2 cellular contexts compared by ENCODE assay signal in genomic region chr1:226349081-226349480, GRCh38.
TF ChIP-seq lines count a peak whose summit lies in the region.

No MANE protein-coding gene starts in this region.

TF ChIP-seq in HepG2, 621 proteins besides CTCF, POLR2A, EP300 and RAD21:
- TF ChIP-seq ARNT2 (CRISPR knock-in tag; IDR thresholded peaks at IDR 0.05; ENCODE audit: low read depth), result no peak
- no peak for TF ChIP-seq SIN3B (IDR thresholded peaks at IDR 0.05; ENCODE audit: low read length)
- no peak for TF ChIP-seq ETV6 (CRISPR knock-in tag; conservative IDR thresholded peaks at IDR 0.05)
- TF ChIP-seq CHD2 (IDR thresholded peaks at IDR 0.05; ENCODE audit: low read depth, low read length), result no peak
- no peak for TF ChIP-seq GPN1 (CRISPR knock-in tag; IDR thresholded peaks at IDR 0.05; ENCODE audit: borderline replicate concordance)
- no peak for TF ChIP-seq SKIL (CRISPR knock-in tag; IDR thresholded peaks at IDR 0.05; ENCODE audit: borderline replicate concordance)
- no peak for TF ChIP-seq HES4 (CRISPR knock-in tag; IDR thresholded peaks at IDR 0.05; ENCODE audit: borderline replicate concordance)
- TF ChIP-seq HOXA9 (CRISPR knock-in tag; IDR thresholded peaks at IDR 0.05; ENCODE audit: borderline replicate concordance), result no peak
- no peak for TF ChIP-seq E2F1 (CRISPR knock-in tag; IDR thresholded peaks at IDR 0.05)
- TF ChIP-seq ZNF770 (CRISPR knock-in tag; IDR thresholded peaks at IDR 0.05), result no peak
TF ChIP-seq in HepG2: peak in this region for 0.

TF ChIP-seq in HEK293T, 16 proteins besides CTCF, POLR2A, EP300 and RAD21:
- TF ChIP-seq ZNF384 (IDR thresholded peaks at IDR 0.05) (no peak), FOXK2 (IDR thresholded peaks at IDR 0.05) (no peak), NFRKB (IDR thresholded peaks at IDR 0.05) (no peak), FOXA1 (IDR thresholded peaks at IDR 0.05) (no peak), HDGF (IDR thresholded peaks at IDR 0.05; ENCODE audit: borderline replicate concordance) (no peak), FOXM1 (IDR thresholded peaks at IDR 0.05; ENCODE audit: borderline replicate concordance) (no peak), ELF4 (IDR thresholded peaks at IDR 0.05) (no peak), ARNT (IDR thresholded peaks at IDR 0.05) (no peak), CTBP1 (IDR thresholded peaks at IDR 0.05; ENCODE audit: borderline replicate concordance) (no peak), SP1 (IDR thresholded peaks at IDR 0.05) (no peak), LEF1 (IDR thresholded peaks at IDR 0.05; ENCODE audit: borderline replicate concordance) (no peak), TARDBP (IDR thresholded peaks at IDR 0.05) (no peak), L3MBTL2 (conservative IDR thresholded peaks at IDR 0.05) (no peak), BHLHE40 (IDR thresholded peaks at IDR 0.05; ENCODE audit: borderline replicate concordance) (no peak), PKNOX1 (IDR thresholded peaks at IDR 0.05) (no peak), SUZ12 (IDR thresholded peaks at IDR 0.05) (no peak)
